Comparison of ENCODE assay signal across 12 cellular contexts in genomic region chr20:50460115-50460607, GRCh38. TPM values are rescaled to one million over a fixed set of nuclear protein-coding genes. Genes with fewer than 3 reads are reported as not detected.
DNase-seq lines count a peak whose midpoint lies in the region; ATAC-seq and TF ChIP-seq lines count a peak whose summit lies in the region.
"Had no signal": no experiment of that assay in that cellular context is flagged by ENCODE, and none has a peak within 500 bp of the region (broad histone marks: within the 10 kb centered on the region; RNA-seq: fewer than 3 reads in every experiment).

No MANE protein-coding gene starts in this region.

- no peak overlapping the region for H3K4me3 ChIP-seq in fibroblast of lung (replicated peaks in 1 of 4; ENCODE audit: control extremely low read depth in 1 of 4, insufficient read depth in 1 of 4, low read depth in 3 of 4, low read length in 4 of 4)
- H3K4me3 ChIP-seq in H7 (ENCODE audit: insufficient read depth, low read depth, low read length): no peak overlapping the region
- no peak overlapping the region for H3K4me3 ChIP-seq in colonic mucosa

- H3K27me3 ChIP-seq in fibroblast of lung (ENCODE audit: control insufficient read depth, insufficient read depth, low read length) (no peaks in the 10 kb centered on the region), H7 (ENCODE audit: control insufficient read depth, insufficient read depth, low read length) (no peaks in the 10 kb centered on the region), colonic mucosa (no peaks in the 10 kb centered on the region)

- TF ChIP-seq CTCF in fibroblast of lung (conservative IDR thresholded peaks at IDR 0.05 in 1 of 2, IDR thresholded peaks at IDR 0.05 in 1 of 2; ENCODE audit: low read depth in 1 of 2, low read length in 2 of 2): no peak
- no peak for TF ChIP-seq CTCF in GM20000 (IDR thresholded peaks at IDR 0.05; ENCODE audit: extremely low read depth, missing control alignments)
- no peak for TF ChIP-seq CTCF in colonic mucosa (IDR thresholded peaks at IDR 0.05)

- H3K4me1 ChIP-seq in fibroblast of lung (ENCODE audit: control insufficient read depth, extremely low read depth, insufficient read depth, low read length) (peaks cover 5% of the 10 kb centered on the region), colonic mucosa (peaks cover 5% of the 10 kb centered on the region)

- H3K27ac Mint-ChIP-seq in stimulated activated naive CD8-positive, alpha-beta T cell treated with anti-CD3 and anti-CD28 coated beads, Interleukin-15, amount 100 ng/mL, for 72 hours: no peak overlapping the region
- no peak overlapping the region for H3K27ac Mint-ChIP-seq in activated T-helper 17 cell treated with anti-CD3 and anti-CD28 coated beads, Interleukin-2, amount 50 U/mL, for 72 hours
- H3K27ac Mint-ChIP-seq: activated T-helper 1 cell treated with anti-CD3 and anti-CD28 coated beads, Interleukin-12 subunit alpha, Interleukin-12 subunit beta, Interleukin-2, Interleukin-4 antibody, amounts not matched to agents 30 ng/mL and 10 ng/mL and 1 ng/mL, durations not matched to agents 14 hours and 24 hours and 36 hours; stimulated activated memory B cell treated with anti-CD40 and anti-IgM and Interleukin-4, amounts not matched to agents 10 μg/mL and 1 μg/mL and 100 μg/mL, for 72 hours had no signal

- H3K27me3 Mint-ChIP-seq in stimulated activated naive CD8-positive, alpha-beta T cell treated with anti-CD3 and anti-CD28 coated beads, Interleukin-15, amount 100 ng/mL, for 72 hours: peaks cover 26% of the 10 kb centered on the region
- H3K27me3 Mint-ChIP-seq in activated T-helper 17 cell treated with anti-CD3 and anti-CD28 coated beads, Interleukin-2, amount 50 U/mL, for 72 hours: peaks cover 16% of the 10 kb centered on the region

- H3K27ac ChIP-seq in fibroblast of lung (ENCODE audit: insufficient read depth, low read length): peak overlapping the region; percentile 45
- H3K27ac ChIP-seq in colonic mucosa: no peak overlapping the region
- H3K27ac ChIP-seq: HL-60 had no signal

- H3K9me3 ChIP-seq in fibroblast of lung (ENCODE audit: control insufficient read depth, insufficient read depth, low read depth, low read length) (no peaks in the 10 kb centered on the region), colonic mucosa (no peaks in the 10 kb centered on the region)

- no peaks in the 10 kb centered on the region for H3K36me3 Mint-ChIP-seq in activated T-helper 17 cell treated with anti-CD3 and anti-CD28 coated beads, Interleukin-2, amount 50 U/mL, for 72 hours (ENCODE audit: low read depth)

- H2AFZ ChIP-seq in fibroblast of lung (ENCODE audit: low read length): no peak overlapping the region

- no peaks in the 10 kb centered on the region for H3K36me3 ChIP-seq in fibroblast of lung (ENCODE audit: control insufficient read depth, insufficient read depth, low read length)
- H3K36me3 ChIP-seq in H7 (replicated peaks; ENCODE audit: control insufficient read depth, insufficient read depth, low read length): no peaks in the 10 kb centered on the region
- H3K36me3 ChIP-seq in colonic mucosa: no peaks in the 10 kb centered on the region

- H3K9ac ChIP-seq in fibroblast of lung (ENCODE audit: insufficient read depth, low read length) (peak overlapping the region; percentile 49), colonic mucosa (ENCODE audit: low read depth in 2 of 2, low read length in 2 of 2) (peak overlapping the region in 1 of 2 donors; percentile 46)

- H4K20me1 ChIP-seq in fibroblast of lung (ENCODE audit: control insufficient read depth, extremely low read depth, insufficient read depth, low read length): no peaks in the 10 kb centered on the region

- no peak for DNase-seq in stimulated activated naive CD8-positive, alpha-beta T cell treated with anti-CD3 and anti-CD28 coated beads, Interleukin-15, amount 100 ng/mL, for 72 hours
- DNase-seq in stimulated activated naive CD8-positive, alpha-beta T cell treated with anti-CD3 and anti-CD28 coated beads, Interleukin-15, Interleukin-2, amounts not matched to agents 100 U/mL and 50 U/mL, for 24 hours: no peak
- no peak for DNase-seq in fibroblast of lung (ENCODE audit: low read depth in 2 of 2)
- DNase-seq in sciatic nerve (ENCODE audit: low spot score): no peak
- DNase-seq in H7: no peak
- DNase-seq in GM20000 (ENCODE audit: low spot score): no peak
- DNase-seq in colonic mucosa: no peak

- H3K4me3 Mint-ChIP-seq in stimulated activated naive CD8-positive, alpha-beta T cell treated with anti-CD3 and anti-CD28 coated beads, Interleukin-15, amount 100 ng/mL, for 72 hours: no peak overlapping the region
- no peak overlapping the region for H3K4me3 Mint-ChIP-seq in activated T-helper 17 cell treated with anti-CD3 and anti-CD28 coated beads, Interleukin-2, amount 50 U/mL, for 72 hours
- H3K4me3 Mint-ChIP-seq: activated T-helper 1 cell treated with anti-CD3 and anti-CD28 coated beads, Interleukin-12 subunit alpha, Interleukin-12 subunit beta, Interleukin-2, Interleukin-4 antibody, amounts not matched to agents 30 ng/mL and 10 ng/mL and 1 ng/mL, durations not matched to agents 14 hours and 24 hours and 36 hours; H9; stimulated activated memory B cell treated with anti-CD40 and anti-IgM and Interleukin-4, amounts not matched to agents 10 μg/mL and 1 μg/mL and 100 μg/mL, for 72 hours had no signal

- peak; percentile 35 for ATAC-seq in stimulated activated naive CD8-positive, alpha-beta T cell treated with anti-CD3 and anti-CD28 coated beads, Interleukin-15, amount 100 ng/mL, for 72 hours
- ATAC-seq in stimulated activated naive CD8-positive, alpha-beta T cell treated with anti-CD3 and anti-CD28 coated beads, Interleukin-15, Interleukin-2, amounts not matched to agents 100 U/mL and 50 U/mL, for 24 hours: no peak
- peak; percentile 11 for ATAC-seq in sciatic nerve
- ATAC-seq in activated T-helper 17 cell treated with anti-CD3 and anti-CD28 coated beads, Interleukin-2, amount 50 U/mL, for 72 hours (replicated peaks): no peak

- H3K79me2 ChIP-seq in fibroblast of lung (ENCODE audit: control insufficient read depth, insufficient read depth, low read length): no peaks in the 10 kb centered on the region

- peaks cover 32% of the 10 kb centered on the region for H3K4me1 Mint-ChIP-seq in stimulated activated naive CD8-positive, alpha-beta T cell treated with anti-CD3 and anti-CD28 coated beads, Interleukin-15, amount 100 ng/mL, for 72 hours
- no peaks in the 10 kb centered on the region for H3K4me1 Mint-ChIP-seq in activated T-helper 17 cell treated with anti-CD3 and anti-CD28 coated beads, Interleukin-2, amount 50 U/mL, for 72 hours

- H3K4me2 ChIP-seq in fibroblast of lung (ENCODE audit: extremely low read depth, insufficient read depth, low read length): no peak overlapping the region

- intact Hi-C loops in sciatic nerve (cut with DNase I): loop anchor here (2.0 kb wide), 1 partner anchor 273 kb away; no protein-coding TSS in a partner anchor
- intact Hi-C loops in colonic mucosa (cut with DNase I): loop anchor here (2.0 to 10.0 kb wide), 2 partner anchors 185 to 273 kb away; no protein-coding TSS in a partner anchor

- no peaks in the 10 kb centered on the region for H3K9me3 Mint-ChIP-seq in stimulated activated naive CD8-positive, alpha-beta T cell treated with anti-CD3 and anti-CD28 coated beads, Interleukin-15, amount 100 ng/mL, for 72 hours
- H3K9me3 Mint-ChIP-seq in activated T-helper 17 cell treated with anti-CD3 and anti-CD28 coated beads, Interleukin-2, amount 50 U/mL, for 72 hours: no peaks in the 10 kb centered on the region
- H3K9me3 Mint-ChIP-seq: activated T-helper 1 cell treated with anti-CD3 and anti-CD28 coated beads, Interleukin-12 subunit alpha, Interleukin-12 subunit beta, Interleukin-2, Interleukin-4 antibody, amounts not matched to agents 30 ng/mL and 10 ng/mL and 1 ng/mL, durations not matched to agents 14 hours and 24 hours and 36 hours; H9 had no signal

RNA-seq across cellular contexts. Expression of gene PTPN1, which starts 50.0 kb away (rescaled TPM):
- total RNA-seq in fibroblast of lung (12.8 and 20.0 TPM in 2 replicates), sciatic nerve (25.8 TPM), colonic mucosa (10 to 100 TPM; 33.2 to 37.9 TPM)
- polyA plus RNA-seq in fibroblast of lung: 28.5 and 28.7 TPM in 2 replicates
- 27.4 and 27.5 TPM in 2 replicates for polyA plus RNA-seq in fibroblast of lung (2012)
- 37.8 and 39.8 TPM in 2 replicates for polyA minus RNA-seq in fibroblast of lung (ENCODE audit: low replicate concordance)
- total RNA-seq in activated T-helper 17 cell treated with anti-CD3 and anti-CD28 coated beads, Interleukin-2, amount 50 U/mL, for 72 hours: 10 to 100 TPM; 68.3 to 77.1 TPM
- 33.0 and 38.7 TPM in 2 replicates for total RNA-seq in H7 (2014; rRNA removed; shearing (Covaris generic))

Comparison
In these comparisons a context has a peak if more than half of its experiments do, and no peak if none do; other contexts are left out.
1. ATAC-seq: peak in stimulated activated naive CD8-positive, alpha-beta T cell treated with anti-CD3 and anti-CD28 coated beads, Interleukin-15, amount 100 ng/mL, for 72 hours (single experiment) and sciatic nerve (single experiment); none in stimulated activated naive CD8-positive, alpha-beta T cell treated with anti-CD3 and anti-CD28 coated beads, Interleukin-15, Interleukin-2, amounts not matched to agents 100 U/mL and 50 U/mL, for 24 hours (single experiment) and activated T-helper 17 cell treated with anti-CD3 and anti-CD28 coated beads, Interleukin-2, amount 50 U/mL, for 72 hours (single experiment).